ENCODE assay signal across 13 cellular contexts in genomic region chr2:142603761-142604160, GRCh38.
DNase-seq lines count a peak whose midpoint lies in the region; TF ChIP-seq lines count a peak whose summit lies in the region.
"Had no signal": no experiment of that assay in that cellular context is flagged by ENCODE, and none has a peak within 500 bp of the region (broad histone marks: within the 10 kb centered on the region; RNA-seq: fewer than 3 reads in every experiment).

No MANE protein-coding gene starts in this region.

- H3K4me1 ChIP-seq in PC-9 (replicated peaks; ENCODE audit: insufficient read depth) (peaks cover 10% of the 10 kb centered on the region), endodermal cell (ENCODE audit: control insufficient read depth, insufficient read depth, low read length) (no peaks in the 10 kb centered on the region)
- H3K4me1 ChIP-seq in CD8-positive, alpha-beta memory T cell (ENCODE audit: insufficient read depth, low read length), result no peaks in the 10 kb centered on the region

- H3K36me3 Mint-ChIP-seq in endodermal cell (ENCODE audit: low read depth), result no peaks in the 10 kb centered on the region
- no peaks in the 10 kb centered on the region for H3K36me3 Mint-ChIP-seq in CD8-positive, alpha-beta memory T cell
- no peaks in the 10 kb centered on the region for H3K36me3 Mint-ChIP-seq in T-helper 2 cell treated with Interferon-gamma antibody and Interleukin-4, amounts not matched to agents 5 μg/mL and 100 μg/mL, for 36 hours (ENCODE audit: low read depth)
- H3K36me3 Mint-ChIP-seq: activated naive CD8-positive, alpha-beta T cell treated with anti-CD3 and anti-CD28 coated beads for 36 hours; stimulated activated naive B cell treated with anti-CD40 and anti-IgM and Interleukin-4, amounts not matched to agents 10 μg/mL and 1 μg/mL and 100 μg/mL, for 72 hours had no signal

- H3K9me3 Mint-ChIP-seq in endodermal cell, result no peaks in the 10 kb centered on the region
- peaks cover 0 to 4% (median 0%) of the 10 kb centered on the region in 5 donors for H3K9me3 Mint-ChIP-seq in CD8-positive, alpha-beta memory T cell
- H3K9me3 Mint-ChIP-seq in T-helper 2 cell treated with Interferon-gamma antibody and Interleukin-4, amounts not matched to agents 5 μg/mL and 100 μg/mL, for 36 hours, result no peaks in the 10 kb centered on the region
- H3K9me3 Mint-ChIP-seq: activated naive CD8-positive, alpha-beta T cell treated with anti-CD3 and anti-CD28 coated beads for 36 hours; stimulated activated naive B cell treated with anti-CD40 and anti-IgM and Interleukin-4, amounts not matched to agents 10 μg/mL and 1 μg/mL and 100 μg/mL, for 72 hours had no signal

- intact Hi-C loops in PC-9 (cut with micrococcal nuclease; ENCODE audit: unreplicated experiment), result loop anchor here (5.0 kb wide), 2 partner anchors 379 to 436 kb away; no protein-coding TSS in a partner anchor

- no peak overlapping the region for H3K4me3 Mint-ChIP-seq in endodermal cell
- H3K4me3 Mint-ChIP-seq in CD8-positive, alpha-beta memory T cell, result no peak overlapping the region
- no peak overlapping the region for H3K4me3 Mint-ChIP-seq in T-helper 2 cell treated with Interferon-gamma antibody and Interleukin-4, amounts not matched to agents 5 μg/mL and 100 μg/mL, for 36 hours
- H3K4me3 Mint-ChIP-seq: activated naive CD8-positive, alpha-beta T cell treated with anti-CD3 and anti-CD28 coated beads for 36 hours; stimulated activated naive B cell treated with anti-CD40 and anti-IgM and Interleukin-4, amounts not matched to agents 10 μg/mL and 1 μg/mL and 100 μg/mL, for 72 hours had no signal

- H3K36me3 ChIP-seq in PC-9 (ENCODE audit: low read depth), result no peaks in the 10 kb centered on the region
- no peaks in the 10 kb centered on the region for H3K36me3 ChIP-seq in endodermal cell (ENCODE audit: control insufficient read depth, insufficient read depth, low read length)
- no peaks in the 10 kb centered on the region for H3K36me3 ChIP-seq in CD8-positive, alpha-beta memory T cell (ENCODE audit: insufficient read depth, low read length)

- peaks cover 15% of the 10 kb centered on the region for H3K27me3 Mint-ChIP-seq in endodermal cell (ENCODE audit: insufficient read depth)
- no peaks in the 10 kb centered on the region for H3K27me3 Mint-ChIP-seq in CD8-positive, alpha-beta memory T cell
- no peaks in the 10 kb centered on the region for H3K27me3 Mint-ChIP-seq in T-helper 2 cell treated with Interferon-gamma antibody and Interleukin-4, amounts not matched to agents 5 μg/mL and 100 μg/mL, for 36 hours (ENCODE audit: low read depth)
- H3K27me3 Mint-ChIP-seq: activated naive CD8-positive, alpha-beta T cell treated with anti-CD3 and anti-CD28 coated beads for 36 hours had no signal

- no peak overlapping the region for H3K9ac ChIP-seq in endodermal cell (ENCODE audit: extremely low read depth, low read length, poor library complexity, severe bottlenecking)

- H3F3A ChIP-seq in PC-9 (ENCODE audit: insufficient read depth, low read depth), result no peaks in the 10 kb centered on the region

- H3K4me3 ChIP-seq in PC-9 (no peak overlapping the region), endodermal cell (ENCODE audit: low read length) (no peak overlapping the region), retinal pigment epithelial cell (ENCODE audit: low read length) (no peak overlapping the region)
- no peak overlapping the region for H3K4me3 ChIP-seq in CD8-positive, alpha-beta memory T cell (ENCODE audit: low read length)

- DNase-seq in DMS 273 (lab: John Stamatoyannopoulos, UW; ENCODE audit: unreplicated experiment) (peak; percentile 8), DMS 273 treated with DMSO at 0.1 percent for 48 hours (lab: John Stamatoyannopoulos, UW) (no peak), PC-9 (no peak), endodermal cell (no peak), retinal pigment epithelial cell (ENCODE audit: low read depth) (no peak)
- DNase-seq in CD8-positive, alpha-beta memory T cell, result no peak
- no peak for DNase-seq in T-helper 2 cell treated with Interferon-gamma antibody and Interleukin-4, amounts not matched to agents 5 μg/mL and 100 μg/mL, for 36 hours (ENCODE audit: low spot score)
- DNase-seq in activated naive CD4-positive, alpha-beta T cell (lab: John Stamatoyannopoulos, UW), result no peak
- DNase-seq: 8988T; activated naive CD8-positive, alpha-beta T cell treated with anti-CD3 and anti-CD28 coated beads for 36 hours; GOT3; Karpas-422; stimulated activated naive B cell treated with anti-CD40 and anti-IgM and Interleukin-4, amounts not matched to agents 10 μg/mL and 1 μg/mL and 100 μg/mL, for 72 hours had no signal

- H3K27me3 ChIP-seq in PC-9 (ENCODE audit: insufficient read depth, low read depth) (no peaks in the 10 kb centered on the region), endodermal cell (ENCODE audit: control insufficient read depth, insufficient read depth, low read length, poor library complexity, severe bottlenecking) (no peaks in the 10 kb centered on the region)
- H3K27me3 ChIP-seq in CD8-positive, alpha-beta memory T cell (ENCODE audit: insufficient read depth, low read length, poor library complexity, severe bottlenecking), result no peaks in the 10 kb centered on the region

- no TSS peak for BruUV-seq in PC-9 (replicated peaks; lab: Mats Ljungman, UMichigan)

- H3K9me2 ChIP-seq in PC-9 (ENCODE audit: insufficient read depth), result no peaks in the 10 kb centered on the region

- H3K4me2 ChIP-seq in PC-9, result no peak overlapping the region

- no peaks in the 10 kb centered on the region for H4K20me1 ChIP-seq in PC-9 (ENCODE audit: insufficient read depth)

- H3K9me3 ChIP-seq in PC-9 (ENCODE audit: insufficient read depth, low read depth), result peaks cover 4% of the 10 kb centered on the region; the same call in 1 of the 2 replicates
- H3K9me3 ChIP-seq in endodermal cell (ENCODE audit: control insufficient read depth, low read length), result no peaks in the 10 kb centered on the region
- no peaks in the 10 kb centered on the region for H3K9me3 ChIP-seq in CD8-positive, alpha-beta memory T cell (ENCODE audit: low read length)

- no peaks in the 10 kb centered on the region for H3K79me2 ChIP-seq in PC-9 (ENCODE audit: low read depth)

- no peak overlapping the region for H3K27ac Mint-ChIP-seq in endodermal cell
- H3K27ac Mint-ChIP-seq in CD8-positive, alpha-beta memory T cell, result no peak overlapping the region
- no peak overlapping the region for H3K27ac Mint-ChIP-seq in T-helper 2 cell treated with Interferon-gamma antibody and Interleukin-4, amounts not matched to agents 5 μg/mL and 100 μg/mL, for 36 hours
- H3K27ac Mint-ChIP-seq: activated naive CD8-positive, alpha-beta T cell treated with anti-CD3 and anti-CD28 coated beads for 36 hours; stimulated activated naive B cell treated with anti-CD40 and anti-IgM and Interleukin-4, amounts not matched to agents 10 μg/mL and 1 μg/mL and 100 μg/mL, for 72 hours had no signal

- CTCF ChIA-PET in PC-9 (lab: Charles Lee), result interaction anchor here (0.6 to 0.7 kb wide), 2 partner anchors 464 to 474 kb away, joined by 3 read pairs; no protein-coding TSS in a partner anchor
- CTCF ChIA-PET in CD8-positive, alpha-beta memory T cell (lab: Charles Lee), result no interaction called here

- 0 out of 2 replicates have a peak overlapping the region, but pooled peaks have one; percentile 1 for H2AFZ ChIP-seq in PC-9

- no peak overlapping the region for H3K27ac ChIP-seq in PC-9
- H3K27ac ChIP-seq in endodermal cell (ENCODE audit: low read depth, low read length), result no peak overlapping the region
- no peak overlapping the region for H3K27ac ChIP-seq in CD8-positive, alpha-beta memory T cell (ENCODE audit: low read depth, low read length)

- no CpG with 5 or more reads among the region's 1 CpG for WGBS in endodermal cell (ENCODE audit: insufficient coverage in 1 of 2, insufficient read length in 1 of 2), 2 experiments

- TF ChIP-seq CTCF in PC-9 (conservative IDR thresholded peaks at IDR 0.05) (peak; percentile 65), endodermal cell (conservative IDR thresholded peaks at IDR 0.05) (peak; percentile 52), retinal pigment epithelial cell (conservative IDR thresholded peaks at IDR 0.05; ENCODE audit: low read depth, low read length) (peak; percentile 37)

- POLR2A ChIA-PET in PC-9 (lab: Charles Lee; ENCODE audit: unreplicated experiment), result no interaction called here
- POLR2A ChIA-PET in CD8-positive, alpha-beta memory T cell (lab: Charles Lee), result no interaction called here

- peaks cover 2% of the 10 kb centered on the region for H3K4me1 Mint-ChIP-seq in endodermal cell
- H3K4me1 Mint-ChIP-seq in CD8-positive, alpha-beta memory T cell, result no peaks in the 10 kb centered on the region
- H3K4me1 Mint-ChIP-seq in T-helper 2 cell treated with Interferon-gamma antibody and Interleukin-4, amounts not matched to agents 5 μg/mL and 100 μg/mL, for 36 hours (ENCODE audit: low read depth), result no peaks in the 10 kb centered on the region
- H3K4me1 Mint-ChIP-seq: activated naive CD8-positive, alpha-beta T cell treated with anti-CD3 and anti-CD28 coated beads for 36 hours; stimulated activated naive B cell treated with anti-CD40 and anti-IgM and Interleukin-4, amounts not matched to agents 10 μg/mL and 1 μg/mL and 100 μg/mL, for 72 hours had no signal
